ENCODE assay signal across 23 cellular contexts in the genomic region with DNA sequence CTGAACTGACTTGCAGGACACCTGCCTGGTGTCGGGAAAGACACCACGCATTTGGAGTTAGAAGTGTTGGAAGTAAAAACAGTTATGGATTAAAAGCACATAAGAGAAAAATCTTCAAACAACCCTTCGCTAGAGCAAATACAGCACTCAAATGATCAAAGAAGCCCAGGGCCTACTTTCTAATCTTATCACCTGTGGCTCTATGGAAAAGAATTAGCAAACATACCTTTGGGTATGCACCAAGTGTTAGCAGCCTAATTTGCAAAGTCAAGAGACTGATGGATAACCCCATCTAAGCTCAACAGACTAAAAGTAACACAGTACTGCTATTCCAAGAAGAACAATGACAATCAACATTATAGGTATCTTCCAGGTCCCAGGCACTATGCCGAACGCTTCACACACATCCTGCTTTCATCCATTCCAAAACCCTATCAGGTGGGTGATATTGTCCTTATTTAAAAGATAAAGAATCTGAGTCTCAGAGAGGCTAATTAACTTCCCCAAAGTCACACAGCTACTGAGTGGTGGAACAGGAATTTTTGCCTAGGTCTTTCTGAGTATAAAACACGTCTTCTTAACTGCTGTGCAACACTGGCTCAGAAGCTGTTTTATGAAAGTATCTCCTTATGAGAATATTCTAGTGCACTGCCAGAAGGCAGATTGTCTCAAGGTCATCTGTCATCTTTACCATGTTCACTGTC. TPM values are rescaled to one million over a fixed set of nuclear protein-coding genes. Genes with fewer than 3 reads are reported as not detected.
DNase-seq lines count a peak whose midpoint lies in the region; ATAC-seq and TF ChIP-seq lines count a peak whose summit lies in the region.
"Had no signal": no experiment of that assay in that cellular context is flagged by ENCODE, and none has a peak within 500 bp of the region (broad histone marks: within the 10 kb centered on the region; RNA-seq: fewer than 3 reads in every experiment).

No MANE protein-coding gene starts in this region.

- H3K4me1 ChIP-seq in HEK293 (ENCODE audit: control insufficient read depth, insufficient read depth, low read length) (no peaks in the 10 kb centered on the region), endodermal cell (ENCODE audit: control insufficient read depth, insufficient read depth, low read length) (peaks cover 10% of the 10 kb centered on the region)

- H3K27ac ChIP-seq in HEK293 (ENCODE audit: extremely low read depth, low read depth, low read length) (no peak overlapping the region), endodermal cell (ENCODE audit: low read depth, low read length) (no peak overlapping the region)
- H3K27ac ChIP-seq: SJSA1 had no signal

- peak overlapping the region; percentile 56 for H3K27ac Mint-ChIP-seq in endodermal cell
- H3K27ac Mint-ChIP-seq in type B pancreatic cell: peak overlapping the region; percentile 81
- H3K27ac Mint-ChIP-seq: CD4-positive, alpha-beta memory T cell; T-cell had no signal

- no peak for ATAC-seq in HG02642 (IDR thresholded peaks at IDR 0.05; ENCODE audit: poor library complexity, unreplicated experiment)
- ATAC-seq: T-cell had no signal

- peaks cover 8% of the 10 kb centered on the region for H3K27me3 Mint-ChIP-seq in endodermal cell (ENCODE audit: insufficient read depth)
- no peaks in the 10 kb centered on the region for H3K27me3 Mint-ChIP-seq in type B pancreatic cell

- H3K4me1 Mint-ChIP-seq in endodermal cell: peaks cover 29% of the 10 kb centered on the region
- peaks cover 8% of the 10 kb centered on the region for H3K4me1 Mint-ChIP-seq in type B pancreatic cell (ENCODE audit: unreplicated experiment)

- POLR2A ChIA-PET in HEK293 (lab: Yijun Ruan, JAX): no interaction called here

- peaks cover 4% of the 10 kb centered on the region for H3K36me3 Mint-ChIP-seq in endodermal cell (ENCODE audit: low read depth)
- H3K36me3 Mint-ChIP-seq in type B pancreatic cell: no peaks in the 10 kb centered on the region
- H3K36me3 Mint-ChIP-seq: CD4-positive, alpha-beta memory T cell; T-cell had no signal

- CTCF ChIA-PET in HEK293 (lab: Yijun Ruan, JAX): interaction anchor here (0.7 to 2.3 kb wide), 7 partner anchors 8 to 547 kb away, joined by 3 to 16 read pairs (median 4); no protein-coding TSS in a partner anchor

- H3K27me3 ChIP-seq in endodermal cell (ENCODE audit: control insufficient read depth, insufficient read depth, low read length, poor library complexity, severe bottlenecking): peaks cover 7% of the 10 kb centered on the region
- H3K27me3 ChIP-seq: SJSA1 had no signal

- H3K9me3 Mint-ChIP-seq in endodermal cell: peaks cover 28% of the 10 kb centered on the region
- no peaks in the 10 kb centered on the region for H3K9me3 Mint-ChIP-seq in type B pancreatic cell
- H3K9me3 Mint-ChIP-seq: CD4-positive, alpha-beta memory T cell; T-cell had no signal

- no peaks in the 10 kb centered on the region for H3K36me3 ChIP-seq in HEK293 (ENCODE audit: control insufficient read depth in 2 of 2, insufficient read depth in 1 of 2, low read length in 2 of 2)
- H3K36me3 ChIP-seq in endodermal cell (ENCODE audit: control insufficient read depth, insufficient read depth, low read length): peaks cover 6% of the 10 kb centered on the region
- H3K36me3 ChIP-seq: SJSA1 had no signal

- H3K9me3 ChIP-seq in HEK293 (ENCODE audit: control insufficient read depth, insufficient read depth, low read depth, low read length) (no peaks in the 10 kb centered on the region), endodermal cell (ENCODE audit: control insufficient read depth, low read length) (peaks cover 30% of the 10 kb centered on the region)
- H3K9me3 ChIP-seq: SJSA1 had no signal

- no peak overlapping the region for H3K4me3 ChIP-seq in HEK293 (ENCODE audit: low read depth, low read length)
- H3K4me3 ChIP-seq in endodermal cell (ENCODE audit: low read length): no peak overlapping the region
- H3K4me3 ChIP-seq: SJSA1 had no signal

- H3K4me3 Mint-ChIP-seq in endodermal cell (no peak overlapping the region), type B pancreatic cell (no peak overlapping the region)
- H3K4me3 Mint-ChIP-seq: CD4-positive, alpha-beta memory T cell; T-cell had no signal

- DNase-seq in NCI-H69 (lab: John Stamatoyannopoulos, UW) (peak; percentile 23), endodermal cell (no peak), type B pancreatic cell (ENCODE audit: extremely low spot score, unreplicated experiment) (no peak), GM19240 (ENCODE audit: insufficient read length, low spot score) (no peak)
- DNase-seq in stimulated activated CD4-positive, alpha-beta T cell treated with anti-CD3 and anti-CD28 coated beads, Interleukin-4, amount 100 ng/mL, for 24 hours: no peak
- DNase-seq: C1 segment of cervical spinal cord; CD4-positive, alpha-beta memory T cell; DMS79 treated with DMSO at 0.1 percent for 48 hours; GF-D8; H7; Karpas-422; NCI-H1105; NCI-H1436 treated with DMSO at 0.1 percent for 48 hours; NCI-H187 treated with DMSO at 0.1 percent for 48 hours; NCI-H2171 treated with DMSO at 0.1 percent for 48 hours; NCI-H345; NCI-H510A treated with DMSO at 0.1 percent for 48 hours; Right ventricle myocardium superior; RPMI8226; T-cell had no signal

- WGBS in endodermal cell (ENCODE audit: insufficient coverage in 1 of 2, insufficient read length in 1 of 2), 2 experiments: 58 to 81% methylated on average over 3 to 6 of the region's 6 CpGs

- TF ChIP-seq CTCF in HEK293 (tag by site-specific recombination; IDR thresholded peaks at IDR 0.05) (no peak), endodermal cell (conservative IDR thresholded peaks at IDR 0.05) (no peak), type B pancreatic cell (conservative IDR thresholded peaks at IDR 0.05) (no peak)

- H3K9ac ChIP-seq in endodermal cell (ENCODE audit: extremely low read depth, low read length, poor library complexity, severe bottlenecking): no peak overlapping the region

TF ChIP-seq in HEK293, 187 proteins besides CTCF, POLR2A, EP300 and RAD21:
- TF ChIP-seq HOXD13 (CRISPR knock-in tag; IDR thresholded peaks at IDR 0.05; ENCODE audit: borderline replicate concordance) (no peak), GLI2 (tag by site-specific recombination; IDR thresholded peaks at IDR 0.05; ENCODE audit: borderline replicate concordance, low read depth) (no peak), ZNF768 (tag by site-specific recombination; IDR thresholded peaks at IDR 0.05) (0 out of 2 replicates have a peak, but pooled peaks have one; percentile 36), ZBTB21 (tag by site-specific recombination; IDR thresholded peaks at IDR 0.05) (no peak), KLF16 (tag by site-specific recombination; IDR thresholded peaks at IDR 0.05) (no peak), ZNF473 (tag by site-specific recombination; IDR thresholded peaks at IDR 0.05) (no peak), ZNF155 (tag by site-specific recombination; IDR thresholded peaks at IDR 0.05) (no peak)

RNA-seq across cellular contexts. Expression of a gene that starts 16.5 kb away (rescaled TPM):
- 10 to 100 TPM in 1 of 2 donors, 1 to 10 TPM in 1; 7.1 to 13.5 TPM for total RNA-seq in endodermal cell
- 8.8 TPM for polyA plus RNA-seq in endodermal cell (2013, experiment 1 of 2)
- polyA plus RNA-seq in endodermal cell (2013, experiment 2 of 2): 9.6 TPM
- total RNA-seq in type B pancreatic cell (ENCODE audit: low replicate concordance): 1.9 and 7.4 TPM in 2 replicates
- total RNA-seq: SJSA1 had no signal
